8 cellular contexts compared by ENCODE assay signal in the genomic region with DNA sequence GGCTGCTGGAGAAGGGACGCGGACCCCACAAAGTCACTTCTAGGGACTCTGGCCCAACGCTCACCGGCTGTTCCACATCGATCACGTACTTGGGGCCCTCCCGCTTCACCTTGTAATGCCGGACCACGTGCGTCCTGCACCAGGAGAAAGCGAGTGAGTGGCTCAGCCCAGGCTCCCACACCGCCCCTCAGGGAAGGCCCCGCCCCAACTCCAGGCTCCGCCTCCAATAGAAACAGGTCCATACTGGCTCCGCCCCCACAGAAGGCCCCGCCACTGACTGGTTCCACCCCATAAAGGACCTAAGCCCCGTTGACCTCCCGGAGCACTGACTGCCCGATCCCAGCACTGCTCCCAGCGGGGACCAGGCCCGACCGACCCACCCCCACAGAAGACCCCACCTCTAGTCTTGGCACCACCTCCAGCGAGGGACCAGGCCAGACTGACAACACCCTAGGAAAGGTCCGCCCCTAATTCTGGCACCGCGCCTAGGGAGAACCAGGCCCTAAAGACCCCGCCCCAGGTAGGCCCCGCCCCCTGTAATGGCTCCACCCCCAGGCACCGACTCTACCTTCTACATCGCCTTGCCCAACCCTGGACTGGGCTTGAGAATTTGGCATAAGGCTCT. TPM values are rescaled to one million over a fixed set of nuclear protein-coding genes. Genes with fewer than 3 reads are reported as not detected.
DNase-seq lines count a peak whose midpoint lies in the region; ATAC-seq and TF ChIP-seq lines count a peak whose summit lies in the region.

No MANE protein-coding gene starts in this region.

- DNase-seq in GM20000 (ENCODE audit: low spot score), result peak; percentile 71
- peak; percentile 48 for DNase-seq in RPMI7951 (ENCODE audit: low read depth)
- DNase-seq in activated naive CD4-positive, alpha-beta T cell (lab: John Stamatoyannopoulos, UW), result peak in 3 of 4 experiments; percentile 45 to 57 (median 55)
- DNase-seq in left cardiac atrium, result peak; percentile 82
- DNase-seq in retinal pigment epithelial cell (ENCODE audit: low read depth), result peak; percentile 25

- peak; percentile 38 to 75 for ATAC-seq in left cardiac atrium
- ATAC-seq in HG02973 (IDR thresholded peaks at IDR 0.05; ENCODE audit: unreplicated experiment), result no peak
- ATAC-seq in GM21367 (IDR thresholded peaks at IDR 0.05; ENCODE audit: unreplicated experiment), result no peak
- ATAC-seq in GM19467 (IDR thresholded peaks at IDR 0.05; ENCODE audit: unreplicated experiment), result no peak

- H3K4me3 ChIP-seq in retinal pigment epithelial cell (ENCODE audit: low read length), result peak overlapping the region; percentile 8

- no peak for TF ChIP-seq CTCF in GM20000 (IDR thresholded peaks at IDR 0.05; ENCODE audit: extremely low read depth, missing control alignments)
- TF ChIP-seq CTCF in retinal pigment epithelial cell (conservative IDR thresholded peaks at IDR 0.05; ENCODE audit: low read depth, low read length), result no peak

- intact Hi-C loops in left cardiac atrium (cut with DNase I), result no loop called here

RNA-seq across cellular contexts. Expression of a gene that starts 11.3 kb away (rescaled TPM):
- 30.2 and 38.4 TPM in 2 replicates for total RNA-seq in RPMI7951 (2014; rRNA removed; shearing (Covaris generic))
- total RNA-seq in left cardiac atrium, result 1 to 10 TPM; 4.8 to 8.2 TPM

RNA-seq across cellular contexts. Expression of a gene that starts 16.0 kb away (rescaled TPM):
- total RNA-seq in RPMI7951 (2014; rRNA removed; shearing (Covaris generic)), result 4.0 and 4.8 TPM in 2 replicates
- 10 to 100 TPM; 21.1 to 22.3 TPM for total RNA-seq in left cardiac atrium

RNA-seq across cellular contexts. Expression of a gene that starts 23.0 kb away (rescaled TPM):
- 9.7 and 11.3 TPM in 2 replicates for total RNA-seq in RPMI7951 (2014; rRNA removed; shearing (Covaris generic))
- not detected for total RNA-seq in left cardiac atrium

RNA-seq across cellular contexts. Expression of a gene that starts 25.2 kb away (rescaled TPM):
- total RNA-seq in RPMI7951 (2014; rRNA removed; shearing (Covaris generic)), result not detected in 2 replicates
- total RNA-seq in left cardiac atrium, result under 1 TPM in 1 of 2 donors, not detected in 1; 0.29 TPM

RNA-seq across cellular contexts. Expression of a gene that starts 48.3 kb away (rescaled TPM):
- 0.12 TPM in 1 of 2 replicates, not detected in the other for total RNA-seq in RPMI7951 (2014; rRNA removed; shearing (Covaris generic))
- total RNA-seq in left cardiac atrium, result 10 to 100 TPM; 21.4 to 37.0 TPM

Comparison
In these comparisons a context has a peak if more than half of its experiments do, and no peak if none do; other contexts are left out.
1. DNase-seq: peak in every context shown above with its lines; median percentile 82 in left cardiac atrium; 71 in GM20000; 55 in activated naive CD4-positive, alpha-beta T cell; 48 in RPMI7951; 25 in retinal pigment epithelial cell.
2. ATAC-seq: peak in left cardiac atrium (2 of 2); none in HG02973 (single experiment), GM21367 (single experiment) and GM19467 (single experiment).
3. RNA of a gene that starts 23.0 kb away (total RNA-seq): 9.7 to 11.3 TPM in RPMI7951; not detected in left cardiac atrium; every median in the first group is over 10 times any median in the second.